In the genomic region with DNA sequence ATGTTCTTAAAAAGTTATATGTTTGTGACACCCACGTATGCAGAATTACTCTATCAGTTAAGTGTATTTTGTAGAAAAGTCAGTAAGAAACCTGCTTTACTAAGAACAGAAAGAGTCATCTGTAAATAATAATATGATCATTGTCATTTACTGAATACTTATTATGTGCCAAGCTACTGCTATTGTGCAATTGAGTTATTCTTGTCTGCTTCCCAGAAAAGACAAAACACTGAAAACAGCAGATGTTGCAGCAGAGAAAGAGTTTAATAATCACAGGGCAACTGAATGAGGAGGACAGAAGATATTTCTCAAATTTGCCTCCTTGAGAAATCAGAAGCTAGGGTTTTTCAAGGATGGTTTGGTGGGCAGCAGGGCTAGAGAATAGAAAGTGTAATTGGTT, we compare ENCODE assay signal across 30 cellular contexts.
"Had no signal": no experiment of that assay in that cellular context is flagged by ENCODE, and none has a peak within 500 bp of the region (broad histone marks: within the 10 kb centered on the region; RNA-seq: fewer than 3 reads in every experiment).

No MANE protein-coding gene starts in this region.

- H3K27me3 Mint-ChIP-seq: activated CD4-positive, alpha-beta T cell treated with anti-CD3 and anti-CD28 coated beads for 36 hours; activated naive CD8-positive, alpha-beta T cell treated with anti-CD3 and anti-CD28 coated beads for 36 hours; central memory CD8-positive, alpha-beta T cell had no signal

- H3K4me3 Mint-ChIP-seq: activated CD4-positive, alpha-beta memory T cell treated with anti-CD3 and anti-CD28 coated beads for 36 hours; activated CD4-positive, alpha-beta T cell treated with anti-CD3 and anti-CD28 coated beads for 36 hours; activated CD4-positive, alpha-beta T cell treated with anti-CD3 and anti-CD28 coated beads, Interleukin-2, amount 10 ng/mL, durations not matched to agents 7 days and 5 days; activated naive CD4-positive, alpha-beta T cell treated with anti-CD3 and anti-CD28 coated beads, Interleukin-2, amount 10 ng/mL, durations not matched to agents 7 days and 5 days; activated naive CD8-positive, alpha-beta T cell treated with anti-CD3 and anti-CD28 coated beads for 36 hours; activated T-cell treated with anti-CD3 and anti-CD28 coated beads, Interleukin-2, amount 50 U/mL, for 4 hours; activated T-helper 1 cell treated with anti-CD3 and anti-CD28 coated beads, Interleukin-12 subunit alpha, Interleukin-12 subunit beta, Interleukin-2, Interleukin-4 antibody, amounts not matched to agents 30 ng/mL and 10 ng/mL and 1 ng/mL, durations not matched to agents 14 hours and 24 hours and 36 hours; central memory CD8-positive, alpha-beta T cell; T-helper 1 cell treated with Interleukin-12 subunit alpha and Interleukin-12 subunit beta and Interleukin-4 antibody, amounts not matched to agents 30 μg/mL and 1 μg/mL, for 36 hours; T-helper 2 cell treated with Interferon-gamma antibody and Interleukin-4, amounts not matched to agents 5 μg/mL and 100 μg/mL, for 36 hours had no signal

- H3K27ac Mint-ChIP-seq: activated CD4-positive, alpha-beta memory T cell treated with anti-CD3 and anti-CD28 coated beads for 36 hours; activated CD4-positive, alpha-beta T cell treated with anti-CD3 and anti-CD28 coated beads for 36 hours; activated CD4-positive, alpha-beta T cell treated with anti-CD3 and anti-CD28 coated beads, Interleukin-2, amount 10 ng/mL, durations not matched to agents 7 days and 5 days; activated naive CD4-positive, alpha-beta T cell treated with anti-CD3 and anti-CD28 coated beads, Interleukin-2, amount 10 ng/mL, durations not matched to agents 7 days and 5 days; activated naive CD8-positive, alpha-beta T cell treated with anti-CD3 and anti-CD28 coated beads for 36 hours; activated T-helper 1 cell treated with anti-CD3 and anti-CD28 coated beads, Interleukin-12 subunit alpha, Interleukin-12 subunit beta, Interleukin-2, Interleukin-4 antibody, amounts not matched to agents 30 ng/mL and 10 ng/mL and 1 ng/mL, durations not matched to agents 14 hours and 24 hours and 36 hours; T-helper 1 cell treated with Interleukin-12 subunit alpha and Interleukin-12 subunit beta and Interleukin-4 antibody, amounts not matched to agents 30 μg/mL and 1 μg/mL, for 36 hours; T-helper 2 cell treated with Interferon-gamma antibody and Interleukin-4, amounts not matched to agents 5 μg/mL and 100 μg/mL, for 36 hours had no signal

- H3K27ac ChIP-seq: brain microvascular endothelial cell, cardiac muscle cell, SJSA1 had no signal

- H3K4me3 ChIP-seq: cardiac muscle cell, SJSA1 had no signal

- H3K9me3 ChIP-seq: SJSA1 had no signal

- H3K36me3 Mint-ChIP-seq: activated CD4-positive, alpha-beta memory T cell treated with anti-CD3 and anti-CD28 coated beads for 36 hours; activated naive CD4-positive, alpha-beta T cell treated with anti-CD3 and anti-CD28 coated beads, Interleukin-2, amount 10 ng/mL, durations not matched to agents 7 days and 5 days; activated naive CD8-positive, alpha-beta T cell treated with anti-CD3 and anti-CD28 coated beads for 36 hours had no signal

- H3K36me3 ChIP-seq: brain microvascular endothelial cell, cardiac muscle cell, SJSA1 had no signal

- H3K27me3 ChIP-seq: brain microvascular endothelial cell, SJSA1 had no signal

- H3K9ac ChIP-seq: SK-N-SH had no signal

- H3K4me2 ChIP-seq: SK-N-SH had no signal

- DNase-seq: activated CD4-positive, alpha-beta memory T cell treated with anti-CD3 and anti-CD28 coated beads for 36 hours; activated CD4-positive, alpha-beta T cell treated with anti-CD3 and anti-CD28 coated beads for 36 hours; activated CD4-positive, alpha-beta T cell treated with anti-CD3 and anti-CD28 coated beads, Interleukin-2, amount 10 ng/mL, durations not matched to agents 7 days and 5 days; activated CD8-positive, alpha-beta memory T cell treated with anti-CD3 and anti-CD28 coated beads, Interleukin-2, amount 50 U/mL, for 4 hours; activated naive CD4-positive, alpha-beta T cell treated with anti-CD3 and anti-CD28 coated beads, Interleukin-2, amount 10 ng/mL, durations not matched to agents 7 days and 5 days; activated naive CD8-positive, alpha-beta T cell treated with anti-CD3 and anti-CD28 coated beads for 36 hours; activated T-cell treated with anti-CD3 and anti-CD28 coated beads for 4 hours; activated T-cell treated with anti-CD3 and anti-CD28 coated beads, Interleukin-2, amount 50 U/mL, for 4 hours; amniotic stem cell; aorta; brain microvascular endothelial cell; Karpas-422; NCI-H1048; NCI-H1105 treated with DMSO at 0.1 percent for 48 hours; NCI-H1436; NCI-H1694; NCI-H1930; NCI-H2081 treated with DMSO at 0.1 percent for 48 hours; NCI-H446 treated with DMSO at 0.1 percent for 48 hours; NCI-H524; NCI-H69; NK-92 treated with Interleukin-12 subunit alpha and Interleukin-12 subunit beta, amount 100 ng/mL, for 24 hours; Right ventricle myocardium superior; SK-N-SH had no signal

- H3K9me3 Mint-ChIP-seq: central memory CD8-positive, alpha-beta T cell had no signal

- ATAC-seq: activated CD4-positive, alpha-beta T cell treated with anti-CD3 and anti-CD28 coated beads for 36 hours; activated T-cell treated with anti-CD3 and anti-CD28 coated beads, Interleukin-2, amount 50 U/mL, for 4 hours had no signal
